In genomic region chr17:42989726-42990652, GRCh38 we compare ENCODE assay signal across 11 cellular contexts. TPM values are rescaled to one million over a fixed set of nuclear protein-coding genes. Genes with fewer than 3 reads are reported as not detected.
A peak's percentile ranks its signal among the peaks of the same experiment; 100 is the strongest.
DNase-seq lines count a peak whose midpoint lies in the region; ATAC-seq and TF ChIP-seq lines count a peak whose summit lies in the region.
"Had no signal": no experiment of that assay in that cellular context is flagged by ENCODE, and none has a peak within 500 bp of the region (broad histone marks: within the 10 kb centered on the region; RNA-seq: fewer than 3 reads in every experiment).

No MANE protein-coding gene starts in this region.

- DNase-seq in DMS53 treated with DMSO at 0.1 percent for 48 hours (lab: John Stamatoyannopoulos, UW; ENCODE audit: unreplicated experiment) (peak; percentile 65), PC-3 (peak; percentile 90), osteoblast (ENCODE audit: insufficient read length, low spot score, missing footprints) (peak; percentile 90), left cardiac atrium (no peak)
- DNase-seq in stimulated activated CD4-positive, alpha-beta T cell treated with anti-CD3 and anti-CD28 coated beads, Interleukin-2, amount 100 ng/mL, for 24 hours: no peak
- DNase-seq: activated CD4-positive, alpha-beta T cell treated with anti-CD3 and anti-CD28 coated beads, Interleukin-2, amount 50 U/mL, for 48 hours; activated naive CD4-positive, alpha-beta T cell treated with Interleukin-2 at 50 U/mL for 16 hours had no signal

- CTCF ChIA-PET in PC-3 (lab: Charles Lee): no interaction called here

- H3K27me3 ChIP-seq in PC-3 (ENCODE audit: low read length) (no peaks in the 10 kb centered on the region), osteoblast (ENCODE audit: insufficient read depth, low read length) (no peaks in the 10 kb centered on the region)

- TSS peak; percentile 20 for BruUV-seq in PC-3 (replicated peaks; lab: Mats Ljungman, UMichigan)

- no peak overlapping the region for H2AFZ ChIP-seq in PC-3 (ENCODE audit: low read length)
- no peak overlapping the region for H2AFZ ChIP-seq in osteoblast (ENCODE audit: low read length)

- H4K20me1 ChIP-seq in PC-3 (ENCODE audit: low read length): no peaks in the 10 kb centered on the region
- no peaks in the 10 kb centered on the region for H4K20me1 ChIP-seq in osteoblast (ENCODE audit: insufficient read depth, low read length)

- H3K9me3 Mint-ChIP-seq in dendritic cell treated with granulocyte-macrophage colony-stimulating factor and Interleukin-4, amounts not matched to agents 40 ng/mL and 50 ng/mL, for 4 days: no peaks in the 10 kb centered on the region

- peak overlapping the region; percentile 60 for H3K9ac ChIP-seq in PC-3 (ENCODE audit: low read length)

- H3K9me2 ChIP-seq in PC-3 (replicated peaks; ENCODE audit: low read length): no peaks in the 10 kb centered on the region

- H3K9me3 ChIP-seq in PC-3 (ENCODE audit: low read length) (no peaks in the 10 kb centered on the region), osteoblast (ENCODE audit: low read depth, low read length) (no peaks in the 10 kb centered on the region)

- H3K4me1 Mint-ChIP-seq in dendritic cell treated with granulocyte-macrophage colony-stimulating factor and Interleukin-4, amounts not matched to agents 40 ng/mL and 50 ng/mL, for 4 days (ENCODE audit: low read depth): peaks cover 17% of the 10 kb centered on the region

- H3K4me2 ChIP-seq in PC-3 (ENCODE audit: low read length) (peak overlapping the region; percentile 72), osteoblast (ENCODE audit: insufficient read depth, low read length) (peak overlapping the region; percentile 49)

- peaks cover 82% of the 10 kb centered on the region for H3K36me3 Mint-ChIP-seq in dendritic cell treated with granulocyte-macrophage colony-stimulating factor and Interleukin-4, amounts not matched to agents 40 ng/mL and 50 ng/mL, for 4 days (ENCODE audit: low read depth)

- peak overlapping the region; percentile 94 for H3K27ac ChIP-seq in PC-3 (ENCODE audit: low read length)
- H3K27ac ChIP-seq in osteoblast (ENCODE audit: low read depth, low read length): peak overlapping the region; percentile 80

- peaks cover 33% of the 10 kb centered on the region for H3K4me1 ChIP-seq in PC-3 (ENCODE audit: insufficient read depth, low read length)
- peaks cover 31% of the 10 kb centered on the region for H3K4me1 ChIP-seq in osteoblast (ENCODE audit: insufficient read depth, low read length)

- H3K27ac Mint-ChIP-seq in dendritic cell treated with granulocyte-macrophage colony-stimulating factor and Interleukin-4, amounts not matched to agents 40 ng/mL and 50 ng/mL, for 4 days: peak overlapping the region; percentile 27

- TF ChIP-seq CTCF in PC-3 (conservative IDR thresholded peaks at IDR 0.05; ENCODE audit: low read depth, low read length) (no peak), osteoblast (IDR thresholded peaks at IDR 0.05; ENCODE audit: extremely low read depth, low read depth, low read length) (no peak)

- H3K4me3 ChIP-seq in PC-3 (ENCODE audit: low read length) (peak overlapping the region; percentile 36; the same call in 1 of the 2 replicates), osteoblast (ENCODE audit: insufficient read depth, low read length) (no peak overlapping the region)

- POLR2A ChIA-PET in PC-3 (lab: Charles Lee; ENCODE audit: unreplicated experiment): no interaction called here

- peaks cover 19% of the 10 kb centered on the region for H3K79me2 ChIP-seq in PC-3 (ENCODE audit: low read length)
- peaks cover 23% of the 10 kb centered on the region for H3K79me2 ChIP-seq in osteoblast (ENCODE audit: insufficient read depth, low read length)

- no peaks in the 10 kb centered on the region for H3K27me3 Mint-ChIP-seq in dendritic cell treated with granulocyte-macrophage colony-stimulating factor and Interleukin-4, amounts not matched to agents 40 ng/mL and 50 ng/mL, for 4 days

- H3K4me3 Mint-ChIP-seq in dendritic cell treated with granulocyte-macrophage colony-stimulating factor and Interleukin-4, amounts not matched to agents 40 ng/mL and 50 ng/mL, for 4 days: no peak overlapping the region

- H3K36me3 ChIP-seq in PC-3 (ENCODE audit: low read depth, low read length): peaks cover 42% of the 10 kb centered on the region
- H3K36me3 ChIP-seq in osteoblast (ENCODE audit: insufficient read depth, low read length): peaks cover 50% of the 10 kb centered on the region

- intact Hi-C loops in PC-3 (cut with micrococcal nuclease) (no loop called here), left cardiac atrium (cut with DNase I) (no loop called here)
- intact Hi-C loops in dendritic cell treated with granulocyte-macrophage colony-stimulating factor and Interleukin-4, amounts not matched to agents 40 ng/mL and 50 ng/mL, for 4 days (cut with micrococcal nuclease): loop anchor here (10.0 kb wide), 1 partner anchor 145 kb away; the partner anchor contains the start of gene AOC2

- ATAC-seq in PC-3: peak; percentile 84
- ATAC-seq in GM18517 (IDR thresholded peaks at IDR 0.05; ENCODE audit: unreplicated experiment): no peak
- ATAC-seq in HG03139 (IDR thresholded peaks at IDR 0.05; ENCODE audit: unreplicated experiment): no peak
- ATAC-seq in left cardiac atrium: no peak

- peaks cover 22% of the 10 kb centered on the region for H3F3A ChIP-seq in PC-3 (ENCODE audit: low read length, unreplicated experiment)

RNA-seq across cellular contexts. Expression of gene RPL27, which starts 8.2 kb away (rescaled TPM):
- total RNA-seq in PC-3 (2014; rRNA removed): 667 and 784 TPM in 2 replicates
- total RNA-seq in osteoblast: 878 and 1,256 TPM in 2 replicates
- 100 to 1,000 TPM; 722 to 820 TPM for total RNA-seq in left cardiac atrium

RNA-seq across cellular contexts. Expression of gene RUNDC1, which starts 9.6 kb away (rescaled TPM):
- 9.5 and 15.6 TPM in 2 replicates for total RNA-seq in PC-3 (2014; rRNA removed)
- 8.8 and 10.1 TPM in 2 replicates for total RNA-seq in osteoblast
- 10 to 100 TPM in 1 of 2 donors, 1 to 10 TPM in 1; 9.3 to 14.5 TPM for total RNA-seq in left cardiac atrium

RNA-seq across cellular contexts. Expression of gene PTGES3L, which starts 10.1 kb away (rescaled TPM):
- total RNA-seq in PC-3 (2014; rRNA removed): 0.52 and 0.55 TPM in 2 replicates
- total RNA-seq in osteoblast: under 0.01 and 0.29 TPM in 2 replicates
- total RNA-seq in left cardiac atrium: 10 to 100 TPM; 37.8 to 49.4 TPM
- total RNA-seq: subcutaneous adipose tissue had no signal

RNA-seq across cellular contexts. Expression of gene IFI35, which starts 16.6 kb away (rescaled TPM):
- 8.7 and 12.3 TPM in 2 replicates for total RNA-seq in PC-3 (2014; rRNA removed)
- 28.6 and 45.2 TPM in 2 replicates for total RNA-seq in osteoblast
- total RNA-seq in left cardiac atrium: 10 to 100 TPM; 19.4 to 23.7 TPM

RNA-seq across cellular contexts. Expression of gene AARSD1, which starts 25.7 kb away (rescaled TPM):
- total RNA-seq in PC-3 (2014; rRNA removed) (32.5 and 34.7 TPM in 2 replicates), osteoblast (14.1 and 16.2 TPM in 2 replicates), left cardiac atrium (10 to 100 TPM; 23.5 to 34.5 TPM)

Comparison
In these comparisons a context has a peak if more than half of its experiments do, and no peak if none do; other contexts are left out.
1. DNase-seq: peak in DMS53 treated with DMSO at 0.1 percent for 48 hours (single experiment), PC-3 (single experiment) and osteoblast (single experiment); none in stimulated activated CD4-positive, alpha-beta T cell treated with anti-CD3 and anti-CD28 coated beads, Interleukin-2, amount 100 ng/mL, for 24 hours (0 of 2) and left cardiac atrium (single experiment).
2. RNA of gene PTGES3L, which starts 10.1 kb away (total RNA-seq): 37.8 to 49.4 TPM in left cardiac atrium; 0.52 to 0.55 TPM in PC-3 and under 0.01 to 0.29 TPM in osteoblast; every median in the first group is over 10 times any median in the second.